In the genomic region with DNA sequence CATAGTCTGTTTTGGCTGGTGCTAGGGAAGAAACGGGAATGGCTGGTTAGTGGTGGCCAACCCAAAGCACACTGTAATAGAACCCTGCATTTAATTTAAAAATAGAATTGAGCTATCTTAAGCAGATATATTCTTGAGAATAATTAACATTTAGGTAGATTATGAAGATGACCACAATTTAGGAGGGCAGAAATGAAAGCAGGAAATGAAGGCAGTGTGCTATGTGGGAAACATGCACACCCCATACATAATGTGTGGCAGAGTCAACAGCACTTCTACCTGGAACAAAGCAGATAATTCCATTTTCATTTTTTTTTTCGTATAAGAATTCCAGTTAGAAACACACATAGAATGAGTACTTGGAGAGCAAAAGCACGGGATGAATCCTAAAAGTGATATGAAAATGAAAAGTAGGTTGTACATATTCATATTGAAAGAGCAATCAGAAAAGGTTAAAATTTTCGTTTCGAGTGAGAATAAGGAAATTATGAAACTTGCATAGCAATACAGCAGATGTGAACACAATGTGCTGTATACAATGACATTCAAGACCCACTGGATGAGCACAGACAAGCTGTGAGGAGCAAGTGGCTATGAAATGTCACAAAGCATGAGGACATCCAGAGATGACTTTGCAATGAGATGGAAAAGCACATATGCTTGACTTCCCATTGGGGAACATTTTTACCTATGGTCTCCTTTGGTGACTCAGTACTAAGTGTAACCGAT, we compare ENCODE assay signal across 25 cellular contexts.
DNase-seq lines count a peak whose midpoint lies in the region; ATAC-seq and TF ChIP-seq lines count a peak whose summit lies in the region.
"Had no signal": no experiment of that assay in that cellular context is flagged by ENCODE, and none has a peak within 500 bp of the region (broad histone marks: within the 10 kb centered on the region; RNA-seq: fewer than 3 reads in every experiment).

No MANE protein-coding gene starts in this region.

- H3K27ac Mint-ChIP-seq in activated T-helper 17 cell treated with anti-CD3 and anti-CD28 coated beads, Interleukin-2, amount 50 U/mL, for 72 hours = no peak overlapping the region
- no peak overlapping the region for H3K27ac Mint-ChIP-seq in CD14-positive monocyte
- H3K27ac Mint-ChIP-seq: activated CD4-positive, alpha-beta T cell treated with anti-CD3 and anti-CD28 coated beads, Interleukin-2, amount 10 ng/mL, durations not matched to agents 7 days and 5 days; activated CD8-positive, alpha-beta memory T cell treated with anti-CD3 and anti-CD28 coated beads, Interleukin-2, amount 10 ng/mL, durations not matched to agents 7 days and 5 days; activated naive CD8-positive, alpha-beta T cell treated with anti-CD3 and anti-CD28 coated beads, Interleukin-2, amount 10 ng/mL, durations not matched to agents 7 days and 5 days; naive B cell; T-helper 17 cell; type B pancreatic cell had no signal

- intact Hi-C loops in CD14-positive monocyte (cut with micrococcal nuclease) = no loop called here

- no peak overlapping the region for H3K4me3 Mint-ChIP-seq in activated T-helper 17 cell treated with anti-CD3 and anti-CD28 coated beads, Interleukin-2, amount 50 U/mL, for 72 hours
- H3K4me3 Mint-ChIP-seq in CD14-positive monocyte = no peak overlapping the region
- H3K4me3 Mint-ChIP-seq: activated CD4-positive, alpha-beta T cell treated with anti-CD3 and anti-CD28 coated beads, Interleukin-2, amount 10 ng/mL, durations not matched to agents 7 days and 5 days; activated CD8-positive, alpha-beta memory T cell treated with anti-CD3 and anti-CD28 coated beads, Interleukin-2, amount 10 ng/mL, durations not matched to agents 7 days and 5 days; activated naive CD8-positive, alpha-beta T cell treated with anti-CD3 and anti-CD28 coated beads, Interleukin-2, amount 10 ng/mL, durations not matched to agents 7 days and 5 days; naive B cell; T-helper 17 cell; type B pancreatic cell had no signal

- H3K9me3 Mint-ChIP-seq in activated T-helper 17 cell treated with anti-CD3 and anti-CD28 coated beads, Interleukin-2, amount 50 U/mL, for 72 hours = no peaks in the 10 kb centered on the region
- H3K9me3 Mint-ChIP-seq in CD14-positive monocyte = no peaks in the 10 kb centered on the region
- H3K9me3 Mint-ChIP-seq: activated CD4-positive, alpha-beta T cell treated with anti-CD3 and anti-CD28 coated beads, Interleukin-2, amount 10 ng/mL, durations not matched to agents 7 days and 5 days; activated naive CD8-positive, alpha-beta T cell treated with anti-CD3 and anti-CD28 coated beads, Interleukin-2, amount 10 ng/mL, durations not matched to agents 7 days and 5 days; naive B cell; type B pancreatic cell had no signal

- DNase-seq in caudate nucleus (lab: John Stamatoyannopoulos, UW) (no peak), CD14-positive monocyte (ENCODE audit: low spot score) (no peak), NCI-H1436 treated with DMSO at 0.1 percent for 48 hours (lab: John Stamatoyannopoulos, UW) (no peak)
- DNase-seq: activated CD4-positive, alpha-beta T cell treated with anti-CD3 and anti-CD28 coated beads, Interleukin-2, amount 10 ng/mL, durations not matched to agents 7 days and 5 days; activated CD8-positive, alpha-beta memory T cell treated with anti-CD3 and anti-CD28 coated beads, Interleukin-2, amount 10 ng/mL, durations not matched to agents 7 days and 5 days; activated naive CD8-positive, alpha-beta T cell treated with anti-CD3 and anti-CD28 coated beads, Interleukin-2, amount 10 ng/mL, durations not matched to agents 7 days and 5 days; effector CD4-positive, alpha-beta T cell; foreskin fibroblast; MG63; naive B cell; NCI-H1417 treated with DMSO at 0.1 percent for 48 hours; NCI-H524 treated with DMSO at 0.1 percent for 48 hours; nucleus accumbens; spleen; stimulated activated CD4-positive, alpha-beta T cell treated with anti-CD3 and anti-CD28 coated beads, Interleukin-4, amount 100 ng/mL, for 24 hours; T-helper 17 cell had no signal

- H3K27me3 Mint-ChIP-seq in activated T-helper 17 cell treated with anti-CD3 and anti-CD28 coated beads, Interleukin-2, amount 50 U/mL, for 72 hours = peaks cover 34% of the 10 kb centered on the region
- no peaks in the 10 kb centered on the region for H3K27me3 Mint-ChIP-seq in CD14-positive monocyte (ENCODE audit: low read depth in 3 of 3)

- no peaks in the 10 kb centered on the region for H3K36me3 Mint-ChIP-seq in activated T-helper 17 cell treated with anti-CD3 and anti-CD28 coated beads, Interleukin-2, amount 50 U/mL, for 72 hours (ENCODE audit: low read depth)
- H3K36me3 Mint-ChIP-seq in CD14-positive monocyte = no peaks in the 10 kb centered on the region
- H3K36me3 Mint-ChIP-seq: activated CD8-positive, alpha-beta memory T cell treated with anti-CD3 and anti-CD28 coated beads, Interleukin-2, amount 10 ng/mL, durations not matched to agents 7 days and 5 days; activated naive CD8-positive, alpha-beta T cell treated with anti-CD3 and anti-CD28 coated beads, Interleukin-2, amount 10 ng/mL, durations not matched to agents 7 days and 5 days; naive B cell; type B pancreatic cell had no signal

- H3K27ac ChIP-seq in caudate nucleus (ENCODE audit: low read depth, low read length) = no peak overlapping the region
- H3K27ac ChIP-seq: BLaER1 treated with 17β-estradiol and CSF1 and Interleukin-3, amounts not matched to agents 10 nM and 100 nM; spleen had no signal

- ATAC-seq in GM18511 (IDR thresholded peaks at IDR 0.05; ENCODE audit: unreplicated experiment) = peak; percentile 81
- ATAC-seq in GM19438 (IDR thresholded peaks at IDR 0.05; ENCODE audit: low read depth, unreplicated experiment) = peak; percentile 68
- ATAC-seq in HG02885 (IDR thresholded peaks at IDR 0.05; ENCODE audit: poor library complexity, unreplicated experiment) = peak; percentile 55
- ATAC-seq in activated T-helper 17 cell treated with anti-CD3 and anti-CD28 coated beads, Interleukin-2, amount 50 U/mL, for 72 hours (replicated peaks) = peak; percentile 42
- ATAC-seq: activated CD8-positive, alpha-beta memory T cell treated with anti-CD3 and anti-CD28 coated beads, Interleukin-2, amount 10 ng/mL, durations not matched to agents 7 days and 5 days; HCT116; K562; left lobe of liver; T-helper 17 cell had no signal

- no peaks in the 10 kb centered on the region for H3K4me1 Mint-ChIP-seq in activated T-helper 17 cell treated with anti-CD3 and anti-CD28 coated beads, Interleukin-2, amount 50 U/mL, for 72 hours
- no peaks in the 10 kb centered on the region for H3K4me1 Mint-ChIP-seq in CD14-positive monocyte
- H3K4me1 Mint-ChIP-seq: activated CD4-positive, alpha-beta T cell treated with anti-CD3 and anti-CD28 coated beads, Interleukin-2, amount 10 ng/mL, durations not matched to agents 7 days and 5 days; activated naive CD8-positive, alpha-beta T cell treated with anti-CD3 and anti-CD28 coated beads, Interleukin-2, amount 10 ng/mL, durations not matched to agents 7 days and 5 days; naive B cell had no signal

- no peak for TF ChIP-seq CTCF in CD14-positive monocyte (IDR thresholded peaks at IDR 0.05)
